16 cellular contexts compared by ENCODE assay signal in genomic region chr5:95446009-95446408, GRCh38. TPM values are rescaled to one million over a fixed set of nuclear protein-coding genes. Genes with fewer than 3 reads are reported as not detected.
DNase-seq lines count a peak whose midpoint lies in the region; ATAC-seq, FAIRE-seq and TF ChIP-seq lines count a peak whose summit lies in the region.
"Had no signal": no experiment of that assay in that cellular context is flagged by ENCODE, and none has a peak within 500 bp of the region (broad histone marks: within the 10 kb centered on the region; RNA-seq: fewer than 3 reads in every experiment).

No MANE protein-coding gene starts in this region.

- H3K4me3 Mint-ChIP-seq in Caco-2 (ENCODE audit: unreplicated experiment) (no peak overlapping the region), chondrocyte (ENCODE audit: unreplicated experiment) (no peak overlapping the region)

- H3K27ac ChIP-seq in mesendoderm (ENCODE audit: low read depth, low read length) = no peak overlapping the region
- no peak overlapping the region for H3K27ac ChIP-seq in Peyer's patch
- H3K27ac ChIP-seq: gastroesophageal sphincter, ovary had no signal

- H3K79me1 ChIP-seq in mesendoderm (ENCODE audit: low read length) = no peaks in the 10 kb centered on the region

- no peak for ATAC-seq in HG02870 (IDR thresholded peaks at IDR 0.05; ENCODE audit: unreplicated experiment)
- ATAC-seq: gastroesophageal sphincter had no signal

- H3K23ac ChIP-seq in mesendoderm (ENCODE audit: low read length) = no peak overlapping the region

- no peak overlapping the region for H4K5ac ChIP-seq in mesendoderm (ENCODE audit: low read length)

- TF ChIP-seq POLR2A in lower leg skin (IDR thresholded peaks at IDR 0.05) = no peak
- no peak for TF ChIP-seq POLR2A in Peyer's patch (IDR thresholded peaks at IDR 0.05)

- H3K27me3 ChIP-seq in Caco-2 (replicated peaks; ENCODE audit: control insufficient read depth, insufficient read depth, low read length) (no peaks in the 10 kb centered on the region), mesendoderm (ENCODE audit: insufficient read depth, low read length, poor library complexity) (no peaks in the 10 kb centered on the region), Peyer's patch (no peaks in the 10 kb centered on the region)
- H3K27me3 ChIP-seq: gastroesophageal sphincter, ovary had no signal

- H3K36me3 ChIP-seq in Caco-2 (ENCODE audit: control insufficient read depth, insufficient read depth, low read length) (no peaks in the 10 kb centered on the region), mesendoderm (ENCODE audit: control insufficient read depth, insufficient read depth, low read length) (no peaks in the 10 kb centered on the region), Peyer's patch (no peaks in the 10 kb centered on the region)
- H3K36me3 ChIP-seq: gastroesophageal sphincter, ovary had no signal

- intact Hi-C loops in Caco-2 (cut with micrococcal nuclease; ENCODE audit: unreplicated experiment) (loop anchor here (10.0 kb wide), 1 partner anchor 161 kb away; the partner anchor contains the start of gene MCTP1), lower leg skin (cut with DNase I; ENCODE audit: low total_unique reads) (no loop called here)

- POLR2A ChIA-PET in Caco-2 (lab: Charles Lee) = no interaction called here

- H3K4me3 ChIP-seq in Caco-2 (ENCODE audit: low read depth, low read length) = no peak overlapping the region
- H3K4me3 ChIP-seq in mesendoderm (ENCODE audit: low read length) = no peak overlapping the region
- no peak overlapping the region for H3K4me3 ChIP-seq in lower leg skin (ENCODE audit: low read depth, poor library complexity, severe bottlenecking)
- no peak overlapping the region for H3K4me3 ChIP-seq in Peyer's patch
- H3K4me3 ChIP-seq: gastroesophageal sphincter, ovary had no signal

- DNase-seq in Caco-2 (peak; percentile 19 to 39), NCI-H226 (peak; percentile 96), chondrocyte (ENCODE audit: low spot score) (no peak), mesendoderm (peak; percentile 40), lower leg skin (ENCODE audit: low spot score in 2 of 2) (no peak), D721Med (ENCODE audit: insufficient read length, low spot score) (no peak), Peyer's patch (no peak)
- DNase-seq: activated CD4-positive, alpha-beta T cell treated with anti-CD3 and anti-CD28 coated beads, Interleukin-2, amount 50 U/mL, for 1 hour; activated effector memory CD4-positive, alpha-beta T cell treated with anti-CD3 and anti-CD28 coated beads, Interleukin-2, amount 50 U/mL, for 16 hours; NCI-H1105; NCI-H82; ovary; stimulated activated naive CD4-positive, alpha-beta T cell had no signal

- H3K4ac ChIP-seq in mesendoderm (ENCODE audit: low read depth, low read length) = no peak overlapping the region

- H3K9ac ChIP-seq in mesendoderm (ENCODE audit: low read length) = no peak overlapping the region

- WGBS in mesendoderm (ENCODE audit: extremely low coverage, insufficient coverage, low lambda C conversion rate) = no CpG with 5 or more reads among the region's 2 CpGs
- 65 to 73% methylated on average over 2 of the region's 2 CpGs for WGBS in lower leg skin, 2 donors

- H3K4me1 Mint-ChIP-seq in Caco-2 (ENCODE audit: low read depth, unreplicated experiment) = no peaks in the 10 kb centered on the region
- peaks cover 32% of the 10 kb centered on the region for H3K4me1 Mint-ChIP-seq in chondrocyte (ENCODE audit: low read depth)

- no peak overlapping the region for H3K4me2 ChIP-seq in mesendoderm (ENCODE audit: low read length)

- H3K56ac ChIP-seq in mesendoderm (ENCODE audit: low read length) = no peak overlapping the region

- H3K27ac Mint-ChIP-seq in Caco-2 (ENCODE audit: unreplicated experiment) (no peak overlapping the region), chondrocyte (ENCODE audit: unreplicated experiment) (peak overlapping the region; percentile 71)

- peaks cover 3% of the 10 kb centered on the region for H3K27me3 Mint-ChIP-seq in Caco-2 (ENCODE audit: insufficient read depth, unreplicated experiment)
- H3K27me3 Mint-ChIP-seq in chondrocyte (ENCODE audit: low read depth) = peaks cover under 1% of the 10 kb centered on the region

- no peak overlapping the region for H3K18ac ChIP-seq in mesendoderm (ENCODE audit: low read length)

- FAIRE-seq in D721Med (lab: Jason Lieb, UNC) = no peak

- no peak overlapping the region for H2AK5ac ChIP-seq in mesendoderm (ENCODE audit: low read length)

- CTCF ChIA-PET in Caco-2 (lab: Charles Lee) = no interaction called here

- H3K36me3 Mint-ChIP-seq in Caco-2 (ENCODE audit: insufficient read depth, unreplicated experiment) (no peaks in the 10 kb centered on the region), chondrocyte (ENCODE audit: low read depth) (no peaks in the 10 kb centered on the region)

- no peaks in the 10 kb centered on the region for H3K79me2 ChIP-seq in mesendoderm (ENCODE audit: control insufficient read depth, insufficient read depth, low read length)

- no peaks in the 10 kb centered on the region for H3K9me3 Mint-ChIP-seq in Caco-2 (ENCODE audit: unreplicated experiment)
- no peaks in the 10 kb centered on the region for H3K9me3 Mint-ChIP-seq in chondrocyte (ENCODE audit: low read depth)

- no peak overlapping the region for H2BK120ac ChIP-seq in mesendoderm (ENCODE audit: low read depth, low read length)

- H4K8ac ChIP-seq in mesendoderm (ENCODE audit: low read depth, low read length) = no peak overlapping the region

- H3K9me3 ChIP-seq in Caco-2 = no peaks in the 10 kb centered on the region
- H3K9me3 ChIP-seq in Peyer's patch = no peaks in the 10 kb centered on the region
- H3K9me3 ChIP-seq: gastroesophageal sphincter, ovary had no signal

- H2BK15ac ChIP-seq in mesendoderm (replicated peaks; ENCODE audit: low read depth) = no peak overlapping the region

- TF ChIP-seq CTCF in Caco-2 (IDR thresholded peaks at IDR 0.05; ENCODE audit: insufficient read depth in 1 of 2, low read depth in 1 of 2, low read length in 1 of 2, severe bottlenecking in 1 of 2, unreplicated experiment in 1 of 2) (no peak), chondrocyte (IDR thresholded peaks at IDR 0.05) (no peak), lower leg skin (IDR thresholded peaks at IDR 0.05) (no peak), D721Med (IDR thresholded peaks at IDR 0.05; ENCODE audit: insufficient read depth, missing control alignments) (no peak), Peyer's patch (IDR thresholded peaks at IDR 0.05) (no peak)

- H2BK5ac ChIP-seq in mesendoderm (ENCODE audit: low read length) = no peak overlapping the region

- H3K4me1 ChIP-seq in Caco-2 = no peaks in the 10 kb centered on the region
- H3K4me1 ChIP-seq in mesendoderm (ENCODE audit: control insufficient read depth, low read depth, low read length) = no peaks in the 10 kb centered on the region
- H3K4me1 ChIP-seq in Peyer's patch = no peaks in the 10 kb centered on the region
- H3K4me1 ChIP-seq: gastroesophageal sphincter had no signal

- BruUV-seq in Caco-2 (replicated peaks; lab: Mats Ljungman, UMichigan) = no TSS peak

RNA-seq across cellular contexts. Expression of gene FAM81B, which starts 54.8 kb away (rescaled TPM):
- not detected in 2 replicates for total RNA-seq in Caco-2 (2022)
- not detected in 3 replicates for total RNA-seq in chondrocyte
- 0.08 TPM for polyA plus RNA-seq in mesendoderm (2013, experiment 1 of 2)
- 0.06 TPM for polyA plus RNA-seq in mesendoderm (2013, experiment 2 of 2)
- total RNA-seq in lower leg skin = not detected
- not detected for total RNA-seq in Peyer's patch
- total RNA-seq: gastroesophageal sphincter, liver had no signal
- polyA plus RNA-seq: liver had no signal

Comparison
In these comparisons a context has a peak if more than half of its experiments do, and no peak if none do; other contexts are left out.
1. DNase-seq: peak in Caco-2 (2 of 2), NCI-H226 (single experiment) and mesendoderm (single experiment); none in chondrocyte (single experiment), lower leg skin (0 of 2), D721Med (single experiment) and Peyer's patch (0 of 3).